In genomic region chr2:241135737-241136136, GRCh38 we compare ENCODE assay signal across 23 cellular contexts.
"Had no signal": no experiment of that assay in that cellular context is flagged by ENCODE, and none has a peak within 500 bp of the region (broad histone marks: within the 10 kb centered on the region; RNA-seq: fewer than 3 reads in every experiment).

No MANE protein-coding gene starts in this region.

- H3K4me3 ChIP-seq: breast epithelium, colonic mucosa, esophagus muscularis mucosa, lower lobe of right lung, ovary, psoas muscle, right atrium auricular region, skin epidermis, stomach, upper lobe of left lung had no signal

- H3K9ac ChIP-seq: SK-N-SH had no signal

- DNase-seq: activated CD4-positive, alpha-beta T cell treated with anti-CD3 and anti-CD28 coated beads, Interleukin-2, amount 10 ng/mL, durations not matched to agents 7 days and 5 days; activated CD8-positive, alpha-beta T cell treated with anti-CD3 and anti-CD28 coated beads for 36 hours; activated naive CD4-positive, alpha-beta T cell; activated naive CD8-positive, alpha-beta T cell treated with anti-CD3 and anti-CD28 coated beads for 36 hours; colonic mucosa; glutamatergic neuron; hippocampal formation; lower lobe of right lung; naive thymus-derived CD8-positive, alpha-beta T cell; psoas muscle; SK-N-SH; stimulated activated CD4-positive, alpha-beta T cell treated with anti-CD3 and anti-CD28 coated beads, Interleukin-2, amount 100 ng/mL, for 24 hours; stomach; T-helper 2 cell; upper lobe of left lung had no signal

- H3K36me3 ChIP-seq: breast epithelium, colonic mucosa, ovary, right atrium auricular region had no signal

- H3K9me3 ChIP-seq: breast epithelium, colonic mucosa, esophagus muscularis mucosa, lower lobe of right lung, ovary, psoas muscle, right atrium auricular region, SK-N-SH, stomach, upper lobe of left lung had no signal

- H3K27me3 ChIP-seq: breast epithelium, colonic mucosa, esophagus muscularis mucosa, ovary, right atrium auricular region, stomach, upper lobe of left lung had no signal

- H3K27ac ChIP-seq: breast epithelium, colonic mucosa, esophagus muscularis mucosa, lower lobe of right lung, ovary, psoas muscle, right atrium auricular region, skin epidermis, stomach, upper lobe of left lung, VCaP had no signal

- H3K4me1 ChIP-seq: breast epithelium, colonic mucosa, esophagus muscularis mucosa, lower lobe of right lung, psoas muscle, right atrium auricular region, stomach, upper lobe of left lung had no signal

- H3K4me2 ChIP-seq: SK-N-SH had no signal

- ATAC-seq: activated CD4-positive, CD25-positive, alpha-beta regulatory T cell treated with anti-CD3 and anti-CD28 coated beads, Interleukin-2, amount 50 U/mL, for 24 hours; activated CD8-positive, alpha-beta T cell treated with anti-CD3 and anti-CD28 coated beads for 36 hours; lower lobe of right lung; naive thymus-derived CD8-positive, alpha-beta T cell; psoas muscle; stimulated activated effector memory CD8-positive, alpha-beta T cell treated with anti-CD3 and anti-CD28 coated beads, Interleukin-12 subunit alpha, Interleukin-12 subunit beta, amount 100 ng/mL, for 72 hours had no signal
